In genomic region chr6:11575408-11576033, GRCh38 we compare ENCODE assay signal across 8 cellular contexts. TPM values are rescaled to one million over a fixed set of nuclear protein-coding genes. Genes with fewer than 3 reads are reported as not detected.
DNase-seq lines count a peak whose midpoint lies in the region; ATAC-seq lines count a peak whose summit lies in the region.

No MANE protein-coding gene starts in this region.

- H3K27ac Mint-ChIP-seq in stimulated activated effector memory CD8-positive, alpha-beta T cell treated with anti-CD3 and anti-CD28 coated beads, Interleukin-12 subunit alpha, Interleukin-12 subunit beta, amount 100 ng/mL, for 72 hours: no peak overlapping the region

- H3K4me3 Mint-ChIP-seq in stimulated activated effector memory CD8-positive, alpha-beta T cell treated with anti-CD3 and anti-CD28 coated beads, Interleukin-12 subunit alpha, Interleukin-12 subunit beta, amount 100 ng/mL, for 72 hours: no peak overlapping the region

- peak; percentile 80 for DNase-seq in CD1c-positive myeloid dendritic cell (ENCODE audit: extremely low spot score)
- DNase-seq in NCI-H446 (lab: John Stamatoyannopoulos, UW): peak; percentile 26 to 69
- DNase-seq in activated CD4-positive, CD25-positive, alpha-beta regulatory T cell treated with anti-CD3 and anti-CD28 coated beads, Interleukin-2, amount 50 U/mL, for 16 hours (ENCODE audit: low read depth, low spot score): peak; percentile 6
- DNase-seq in dermis microvascular lymphatic vessel endothelial cell (ENCODE audit: low read depth in 2 of 2): peak; percentile 68 to 81
- DNase-seq in lung microvascular endothelial cell (ENCODE audit: low read depth in 2 of 2): peak; percentile 83 to 89
- DNase-seq in stimulated activated effector memory CD8-positive, alpha-beta T cell treated with anti-CD3 and anti-CD28 coated beads, Interleukin-12 subunit alpha, Interleukin-12 subunit beta, amount 100 ng/mL, for 72 hours (ENCODE audit: low spot score in 2 of 2): peak; percentile 14 to 57

- no peaks in the 10 kb centered on the region for H3K4me1 Mint-ChIP-seq in stimulated activated effector memory CD8-positive, alpha-beta T cell treated with anti-CD3 and anti-CD28 coated beads, Interleukin-12 subunit alpha, Interleukin-12 subunit beta, amount 100 ng/mL, for 72 hours

- H3K36me3 Mint-ChIP-seq in stimulated activated effector memory CD8-positive, alpha-beta T cell treated with anti-CD3 and anti-CD28 coated beads, Interleukin-12 subunit alpha, Interleukin-12 subunit beta, amount 100 ng/mL, for 72 hours: peaks cover 7% of the 10 kb centered on the region

- ATAC-seq in GM18909 (IDR thresholded peaks at IDR 0.05; ENCODE audit: poor library complexity, unreplicated experiment) (peak; percentile 97), HG03097 (IDR thresholded peaks at IDR 0.05; ENCODE audit: low FRiP score, unreplicated experiment) (peak; percentile 87)
- peak; percentile 93 for ATAC-seq in stimulated activated effector memory CD8-positive, alpha-beta T cell treated with anti-CD3 and anti-CD28 coated beads, Interleukin-12 subunit alpha, Interleukin-12 subunit beta, amount 100 ng/mL, for 72 hours

- H3K9me3 Mint-ChIP-seq in stimulated activated effector memory CD8-positive, alpha-beta T cell treated with anti-CD3 and anti-CD28 coated beads, Interleukin-12 subunit alpha, Interleukin-12 subunit beta, amount 100 ng/mL, for 72 hours: no peaks in the 10 kb centered on the region

RNA-seq across cellular contexts. Expression of gene TMEM170B, which starts 38.0 kb away (rescaled TPM):
- total RNA-seq in dermis microvascular lymphatic vessel endothelial cell (1.4 and 1.6 TPM in 2 replicates), lung microvascular endothelial cell (1.1 and 2.0 TPM in 2 replicates)

Comparison
In these comparisons a context has a peak if more than half of its experiments do, and no peak if none do; other contexts are left out.
1. Peak in every context shown above with its lines: DNase-seq and ATAC-seq.
2. DNase-seq: peak in every context shown above with its lines; median percentile 86 in lung microvascular endothelial cell; 80 in CD1c-positive myeloid dendritic cell; 74 in dermis microvascular lymphatic vessel endothelial cell; 48 in NCI-H446; 36 in stimulated activated effector memory CD8-positive, alpha-beta T cell treated with anti-CD3 and anti-CD28 coated beads, Interleukin-12 subunit alpha, Interleukin-12 subunit beta, amount 100 ng/mL, for 72 hours; 6 in activated CD4-positive, CD25-positive, alpha-beta regulatory T cell treated with anti-CD3 and anti-CD28 coated beads, Interleukin-2, amount 50 U/mL, for 16 hours.